In genomic region chr1:145999321-146000024, GRCh38 we compare ENCODE assay signal across 8 cellular contexts. TPM values are rescaled to one million over a fixed set of nuclear protein-coding genes. Genes with fewer than 3 reads are reported as not detected.
A peak's percentile ranks its signal among the peaks of the same experiment; 100 is the strongest.
DNase-seq lines count a peak whose midpoint lies in the region; ATAC-seq and TF ChIP-seq lines count a peak whose summit lies in the region.

No MANE protein-coding gene starts in this region.

- H3K4me1 Mint-ChIP-seq in stimulated activated naive CD8-positive, alpha-beta T cell treated with anti-CD3 and anti-CD28 coated beads, Interleukin-15, Interleukin-2, amounts not matched to agents 100 ng/mL and 50 ng/mL, for 24 hours (ENCODE audit: low read depth) = peaks cover 61% of the 10 kb centered on the region

- H3K36me3 Mint-ChIP-seq in stimulated activated naive CD8-positive, alpha-beta T cell treated with anti-CD3 and anti-CD28 coated beads, Interleukin-15, Interleukin-2, amounts not matched to agents 100 ng/mL and 50 ng/mL, for 24 hours (ENCODE audit: low read depth) = peaks cover 19% of the 10 kb centered on the region

- H3K4me3 ChIP-seq in lower lobe of right lung = peak overlapping the region; percentile 75

- WGBS in adipose tissue, 3 donors = 9 to 25% (median 24%) methylated on average over 5 of the region's 5 CpGs

- no peaks in the 10 kb centered on the region for H3K27me3 ChIP-seq in lower lobe of right lung (ENCODE audit: low read depth)

- H3K9me3 Mint-ChIP-seq in stimulated activated naive CD8-positive, alpha-beta T cell treated with anti-CD3 and anti-CD28 coated beads, Interleukin-15, Interleukin-2, amounts not matched to agents 100 ng/mL and 50 ng/mL, for 24 hours = no peaks in the 10 kb centered on the region

- no peak for ATAC-seq in stimulated activated naive CD8-positive, alpha-beta T cell treated with anti-CD3 and anti-CD28 coated beads, Interleukin-15, Interleukin-2, amounts not matched to agents 100 U/mL and 50 U/mL, for 24 hours
- peak in 1 of 2 donors; percentile 5 for ATAC-seq in lower lobe of right lung
- ATAC-seq in HG03457 (IDR thresholded peaks at IDR 0.05; ENCODE audit: unreplicated experiment) = no peak

- H3K27ac Mint-ChIP-seq in stimulated activated naive CD8-positive, alpha-beta T cell treated with anti-CD3 and anti-CD28 coated beads, Interleukin-15, Interleukin-2, amounts not matched to agents 100 ng/mL and 50 ng/mL, for 24 hours = peak overlapping the region; percentile 89

- intact Hi-C loops in lower lobe of right lung (cut with DNase I) = no loop called here

- no peak for DNase-seq in stimulated activated naive CD8-positive, alpha-beta T cell treated with anti-CD3 and anti-CD28 coated beads, Interleukin-15, Interleukin-2, amounts not matched to agents 100 U/mL and 50 U/mL, for 24 hours
- no peak for DNase-seq in lower lobe of right lung
- DNase-seq in hippocampal formation (lab: John Stamatoyannopoulos, UW) = no peak
- DNase-seq in superior temporal gyrus (ENCODE audit: extremely low spot score) = no peak
- DNase-seq in SW480 (ENCODE audit: low spot score) = no peak

- no peaks in the 10 kb centered on the region for H3K27me3 Mint-ChIP-seq in stimulated activated naive CD8-positive, alpha-beta T cell treated with anti-CD3 and anti-CD28 coated beads, Interleukin-15, Interleukin-2, amounts not matched to agents 100 ng/mL and 50 ng/mL, for 24 hours

- H3K4me1 ChIP-seq in lower lobe of right lung = peaks cover 42% of the 10 kb centered on the region

- peak overlapping the region; percentile 25 for H3K27ac ChIP-seq in adipose tissue (ENCODE audit: low read depth, low read length)
- peak overlapping the region; percentile 96 for H3K27ac ChIP-seq in lower lobe of right lung

- TF ChIP-seq CTCF in lower lobe of right lung (IDR thresholded peaks at IDR 0.05) = no peak

- no peaks in the 10 kb centered on the region for H3K9me3 ChIP-seq in lower lobe of right lung

- peak overlapping the region; percentile 91 for H3K4me3 Mint-ChIP-seq in stimulated activated naive CD8-positive, alpha-beta T cell treated with anti-CD3 and anti-CD28 coated beads, Interleukin-15, Interleukin-2, amounts not matched to agents 100 ng/mL and 50 ng/mL, for 24 hours

- H3K36me3 ChIP-seq in lower lobe of right lung = peaks cover 12% of the 10 kb centered on the region

RNA-seq across cellular contexts. Expression of gene TXNIP, which starts 3.1 kb away (rescaled TPM):
- polyA plus RNA-seq in adipose tissue = 1,000 to 10,000 TPM in 1 of 3 donors, 100 to 1,000 TPM in 2; 378 to 1,060 (median 834) TPM
- total RNA-seq in lower lobe of right lung = 1,554 TPM

RNA-seq across cellular contexts. Expression of gene HJV, which starts 22.1 kb away (rescaled TPM):
- not detected for polyA plus RNA-seq in adipose tissue
- not detected for total RNA-seq in lower lobe of right lung

RNA-seq across cellular contexts. Expression of gene POLR3GL, which starts 35.0 kb away (rescaled TPM):
- polyA plus RNA-seq in adipose tissue = 10 to 100 TPM; 15.2 to 78.7 (median 46.4) TPM
- 25.4 TPM for total RNA-seq in lower lobe of right lung

RNA-seq across cellular contexts. Expression of gene ANKRD34A, which starts 35.1 kb away (rescaled TPM):
- polyA plus RNA-seq in adipose tissue = under 1 TPM in 2 of 3 donors, not detected in 1; 0.21 to 0.51 TPM
- total RNA-seq in lower lobe of right lung = 0.41 TPM

RNA-seq across cellular contexts. Expression of gene LIX1L, which starts 41.7 kb away (rescaled TPM):
- 10 to 100 TPM in 2 of 3 donors, 1 to 10 TPM in 1; 2.6 to 21.6 (median 12.3) TPM for polyA plus RNA-seq in adipose tissue
- total RNA-seq in lower lobe of right lung = 30.9 TPM
